Comparison of ENCODE assay signal across 1 cellular context in the genomic region with DNA sequence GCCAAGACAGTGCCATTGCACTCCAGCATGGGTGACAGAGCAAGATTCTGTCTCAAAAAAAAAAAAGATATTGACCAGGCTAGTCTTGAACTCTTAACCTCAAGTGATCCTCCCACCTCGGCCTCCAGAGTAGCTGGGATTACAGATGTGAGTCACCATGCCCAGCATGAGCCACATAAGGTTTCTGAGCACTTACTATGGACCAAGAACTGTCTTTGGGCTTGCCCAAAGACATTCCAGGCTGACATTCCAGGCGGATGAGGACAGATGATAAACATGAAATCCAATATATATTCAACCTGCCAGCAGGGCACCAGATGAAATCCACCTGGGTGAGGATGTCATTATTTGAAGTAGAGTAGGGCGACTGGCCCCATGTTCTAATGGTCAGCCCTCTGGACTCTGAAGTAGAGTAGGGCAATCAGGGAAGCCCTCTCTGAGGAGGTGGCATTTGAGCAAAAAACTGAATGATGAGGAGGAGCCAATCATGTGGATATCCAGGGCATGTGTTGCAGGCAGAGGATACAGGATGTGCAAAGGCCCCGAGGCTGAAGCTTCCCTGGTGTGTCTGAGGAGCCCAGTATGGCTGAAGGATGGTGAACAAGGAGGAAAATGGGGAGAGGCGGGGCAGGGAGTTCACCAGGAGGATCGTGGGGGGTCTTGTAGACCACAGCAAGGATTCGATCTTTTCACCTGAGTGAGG.
TF ChIP-seq lines count a peak whose summit lies in the region.

No MANE protein-coding gene starts in this region.

TF ChIP-seq in IMR-90, 13 proteins besides CTCF, POLR2A, EP300 and RAD21:
- TF ChIP-seq, protein P1, sequence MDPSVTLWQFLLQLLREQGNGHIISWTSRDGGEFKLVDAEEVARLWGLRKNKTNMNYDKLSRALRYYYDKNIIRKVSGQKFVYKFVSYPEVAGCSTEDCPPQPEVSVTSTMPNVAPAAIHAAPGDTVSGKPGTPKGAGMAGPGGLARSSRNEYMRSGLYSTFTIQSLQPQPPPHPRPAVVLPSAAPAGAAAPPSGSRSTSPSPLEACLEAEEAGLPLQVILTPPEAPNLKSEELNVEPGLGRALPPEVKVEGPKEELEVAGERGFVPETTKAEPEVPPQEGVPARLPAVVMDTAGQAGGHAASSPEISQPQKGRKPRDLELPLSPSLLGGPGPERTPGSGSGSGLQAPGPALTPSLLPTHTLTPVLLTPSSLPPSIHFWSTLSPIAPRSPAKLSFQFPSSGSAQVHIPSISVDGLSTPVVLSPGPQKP (IDR thresholded peaks at IDR 0.05; ENCODE audit: borderline replicate concordance, low read depth, low read length), result no peak
- no peak for TF ChIP-seq MAFK (IDR thresholded peaks at IDR 0.05; ENCODE audit: low read depth, low read length)
- TF ChIP-seq BHLHE40 (IDR thresholded peaks at IDR 0.05; ENCODE audit: low read depth, low read length), result no peak
- TF ChIP-seq FOS (IDR thresholded peaks at IDR 0.05; ENCODE audit: low read depth, low read length), result peak; percentile 24; the same call in 1 of the 2 replicates
